In genomic region chr18:70454705-70455322, GRCh38 we compare ENCODE assay signal across 10 cellular contexts.
DNase-seq lines count a peak whose midpoint lies in the region; ATAC-seq and TF ChIP-seq lines count a peak whose summit lies in the region.
"Had no signal": no experiment of that assay in that cellular context is flagged by ENCODE, and none has a peak within 500 bp of the region (broad histone marks: within the 10 kb centered on the region; RNA-seq: fewer than 3 reads in every experiment).

No MANE protein-coding gene starts in this region.

- H2AFZ ChIP-seq in hepatocyte = no peak overlapping the region

- H3K79me2 ChIP-seq in hepatocyte = no peaks in the 10 kb centered on the region

- H3K9me3 ChIP-seq in adipocyte (ENCODE audit: control insufficient read depth, low read length) = no peaks in the 10 kb centered on the region
- H3K9me3 ChIP-seq in hepatocyte (ENCODE audit: low read depth) = no peaks in the 10 kb centered on the region
- H3K9me3 ChIP-seq: BLaER1 treated with 17β-estradiol and CSF1 and Interleukin-3, amounts not matched to agents 10 nM and 100 nM had no signal

- ATAC-seq in GM19372 (IDR thresholded peaks at IDR 0.05; ENCODE audit: low read depth, unreplicated experiment) = peak; percentile 77
- peak; percentile 83 for ATAC-seq in HG03432 (IDR thresholded peaks at IDR 0.05; ENCODE audit: unreplicated experiment)
- peak; percentile 60 to 62 for ATAC-seq in stimulated activated naive B cell treated with anti-CD40 and anti-IgM and Interleukin-4, amounts not matched to agents 10 μg/mL and 1 μg/mL and 100 μg/mL, for 72 hours (replicated peaks)

- H3K9me3 Mint-ChIP-seq in stimulated activated naive B cell treated with anti-CD40 and anti-IgM and Interleukin-4, amounts not matched to agents 10 μg/mL and 1 μg/mL and 100 μg/mL, for 72 hours = no peaks in the 10 kb centered on the region
- H3K9me3 Mint-ChIP-seq: central memory CD8-positive, alpha-beta T cell had no signal

- WGBS in hepatocyte (ENCODE audit: low lambda C conversion rate, missing lambda C conversion rate) = 45% methylated on average over 5 of the region's 5 CpGs

- H3K27me3 ChIP-seq in adipocyte (replicated peaks; ENCODE audit: control insufficient read depth, insufficient read depth, low read length) = no peaks in the 10 kb centered on the region
- H3K27me3 ChIP-seq in hepatocyte = no peaks in the 10 kb centered on the region
- H3K27me3 ChIP-seq: BLaER1 treated with 17β-estradiol and CSF1 and Interleukin-3, amounts not matched to agents 10 nM and 100 nM had no signal

- H3K4me3 ChIP-seq in adipocyte (ENCODE audit: low read length) = no peak overlapping the region
- H3K4me3 ChIP-seq in hepatocyte = no peak overlapping the region
- H3K4me3 ChIP-seq: BLaER1 treated with 17β-estradiol and CSF1 and Interleukin-3, amounts not matched to agents 10 nM and 100 nM had no signal

- no peaks in the 10 kb centered on the region for H3K4me1 Mint-ChIP-seq in stimulated activated naive B cell treated with anti-CD40 and anti-IgM and Interleukin-4, amounts not matched to agents 10 μg/mL and 1 μg/mL and 100 μg/mL, for 72 hours
- H3K4me1 Mint-ChIP-seq: central memory CD8-positive, alpha-beta T cell had no signal

- no peak overlapping the region for H3K4me3 Mint-ChIP-seq in stimulated activated naive B cell treated with anti-CD40 and anti-IgM and Interleukin-4, amounts not matched to agents 10 μg/mL and 1 μg/mL and 100 μg/mL, for 72 hours
- H3K4me3 Mint-ChIP-seq: central memory CD8-positive, alpha-beta T cell had no signal

- H3K36me3 Mint-ChIP-seq in stimulated activated naive B cell treated with anti-CD40 and anti-IgM and Interleukin-4, amounts not matched to agents 10 μg/mL and 1 μg/mL and 100 μg/mL, for 72 hours = no peaks in the 10 kb centered on the region

- no peaks in the 10 kb centered on the region for H4K20me1 ChIP-seq in hepatocyte (ENCODE audit: insufficient read depth, poor library complexity, severe bottlenecking)
- H4K20me1 ChIP-seq: BLaER1 treated with 17β-estradiol and CSF1 and Interleukin-3, amounts not matched to agents 10 nM and 100 nM had no signal

- H3K36me3 ChIP-seq in adipocyte (ENCODE audit: control insufficient read depth, insufficient read depth, low read length, severe bottlenecking) = no peaks in the 10 kb centered on the region
- H3K36me3 ChIP-seq in hepatocyte (replicated peaks; ENCODE audit: insufficient read depth, low read depth) = no peaks in the 10 kb centered on the region
- H3K36me3 ChIP-seq: BLaER1 treated with 17β-estradiol and CSF1 and Interleukin-3, amounts not matched to agents 10 nM and 100 nM had no signal

- H3K4me1 ChIP-seq in adipocyte (ENCODE audit: control insufficient read depth, insufficient read depth, low read length) (no peaks in the 10 kb centered on the region), hepatocyte (ENCODE audit: insufficient read depth) (no peaks in the 10 kb centered on the region)

- peak; percentile 80 for TF ChIP-seq CTCF in hepatocyte (IDR thresholded peaks at IDR 0.05; ENCODE audit: poor library complexity)

- H3K27ac ChIP-seq in hepatocyte = no peak overlapping the region
- H3K27ac ChIP-seq: BLaER1 treated with 17β-estradiol and CSF1 and Interleukin-3, amounts not matched to agents 10 nM and 100 nM had no signal

- H3K9ac ChIP-seq in adipocyte (ENCODE audit: low read length) = no peak overlapping the region
- H3K9ac ChIP-seq: BLaER1 treated with 17β-estradiol and CSF1 and Interleukin-3, amounts not matched to agents 10 nM and 100 nM had no signal

- DNase-seq in NCI-H2029 treated with DMSO at 0.1 percent for 48 hours (lab: John Stamatoyannopoulos, UW) = peak; percentile 0
- no peak for DNase-seq in NCI-H2029 (lab: John Stamatoyannopoulos, UW)
- peak; percentile 44 for DNase-seq in NCI-H526 treated with DMSO at 0.1 percent for 48 hours (lab: John Stamatoyannopoulos, UW)
- DNase-seq in adipocyte (ENCODE audit: low read depth) = peak; percentile 85
- peak; percentile 82 for DNase-seq in hepatocyte (ENCODE audit: low spot score)
- no peak for DNase-seq in stimulated activated naive B cell treated with anti-CD40 and anti-IgM and Interleukin-4, amounts not matched to agents 10 μg/mL and 1 μg/mL and 100 μg/mL, for 72 hours

- no peak overlapping the region for H3K4me2 ChIP-seq in hepatocyte
- H3K4me2 ChIP-seq: BLaER1 treated with 17β-estradiol and CSF1 and Interleukin-3, amounts not matched to agents 10 nM and 100 nM had no signal

- H3K27me3 Mint-ChIP-seq in stimulated activated naive B cell treated with anti-CD40 and anti-IgM and Interleukin-4, amounts not matched to agents 10 μg/mL and 1 μg/mL and 100 μg/mL, for 72 hours = peaks cover 4 to 5% of the 10 kb centered on the region in 2 donors

- H3K9me2 ChIP-seq in hepatocyte (replicated peaks; ENCODE audit: insufficient read depth) = no peaks in the 10 kb centered on the region

- no peak overlapping the region for H3K27ac Mint-ChIP-seq in stimulated activated naive B cell treated with anti-CD40 and anti-IgM and Interleukin-4, amounts not matched to agents 10 μg/mL and 1 μg/mL and 100 μg/mL, for 72 hours

Comparison
In these comparisons a context has a peak if more than half of its experiments do, and no peak if none do; other contexts are left out.
1. DNase-seq: peak in NCI-H2029 treated with DMSO at 0.1 percent for 48 hours (single experiment), NCI-H526 treated with DMSO at 0.1 percent for 48 hours (single experiment), adipocyte (single experiment) and hepatocyte (single experiment); none in NCI-H2029 (single experiment) and stimulated activated naive B cell treated with anti-CD40 and anti-IgM and Interleukin-4, amounts not matched to agents 10 μg/mL and 1 μg/mL and 100 μg/mL, for 72 hours (single experiment).
2. Peak in every context shown above with its lines, with median percentiles within 50 percentile points of each other: ATAC-seq.